1 cellular context compared by ENCODE assay signal in genomic region chr5:141432308-141432707, GRCh38. TPM values are rescaled to one million over a fixed set of nuclear protein-coding genes. Genes with fewer than 3 reads are reported as not detected.
"Had no signal": no experiment of that assay in that cellular context is flagged by ENCODE, and none has a peak within 500 bp of the region (broad histone marks: within the 10 kb centered on the region; RNA-seq: fewer than 3 reads in every experiment).

No MANE protein-coding gene starts in this region.

RNA-seq across cellular contexts. Expression of gene PCDHGA12, which starts 2.0 kb away (rescaled TPM):
- total RNA-seq: activated naive CD4-positive, alpha-beta T cell treated with anti-CD3 and anti-CD28 coated beads for 36 hours had no signal

RNA-seq across cellular contexts. Expression of gene PCDHGB7, which starts 14.8 kb away (rescaled TPM):
- total RNA-seq: activated naive CD4-positive, alpha-beta T cell treated with anti-CD3 and anti-CD28 coated beads for 36 hours had no signal
